9 cellular contexts compared by ENCODE assay signal in the genomic region with DNA sequence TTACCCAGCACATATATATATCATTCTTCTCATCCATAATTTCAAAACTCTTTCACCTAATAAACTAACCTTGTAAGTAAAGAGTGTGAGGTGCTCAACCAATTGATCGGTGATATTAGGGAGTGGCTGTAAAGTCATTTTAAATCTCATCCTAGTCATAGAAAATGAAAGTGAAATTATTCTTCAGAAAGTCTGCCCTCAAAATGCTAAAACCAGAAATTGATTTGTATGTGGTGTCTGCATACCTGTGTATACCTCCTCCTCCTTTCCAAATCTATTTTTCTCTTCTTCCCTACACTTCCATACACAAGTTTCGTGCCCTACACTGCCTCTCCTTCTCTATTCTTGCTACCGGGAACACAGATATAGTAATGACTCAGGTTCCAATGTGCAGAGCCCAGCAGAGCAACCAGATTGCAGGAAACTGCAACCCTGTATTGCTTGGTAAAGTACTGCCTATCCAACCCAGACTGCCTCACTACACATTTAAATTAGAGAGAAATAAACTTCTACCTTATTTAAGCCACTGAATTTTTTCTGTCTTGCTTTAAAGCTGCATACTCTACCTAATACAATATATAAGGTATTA. TPM values are rescaled to one million over a fixed set of nuclear protein-coding genes. Genes with fewer than 3 reads are reported as not detected.
DNase-seq lines count a peak whose midpoint lies in the region; ATAC-seq and TF ChIP-seq lines count a peak whose summit lies in the region.
"Had no signal": no experiment of that assay in that cellular context is flagged by ENCODE, and none has a peak within 500 bp of the region (broad histone marks: within the 10 kb centered on the region; RNA-seq: fewer than 3 reads in every experiment).

No MANE protein-coding gene starts in this region.

- no peak overlapping the region for H3K27ac Mint-ChIP-seq in Caco-2 (ENCODE audit: unreplicated experiment)

- peaks cover 13% of the 10 kb centered on the region for H3K4me1 Mint-ChIP-seq in Caco-2 (ENCODE audit: low read depth, unreplicated experiment)

- no peak for TF ChIP-seq CTCF in Caco-2 (IDR thresholded peaks at IDR 0.05; ENCODE audit: insufficient read depth in 1 of 2, low read depth in 1 of 2, low read length in 1 of 2, severe bottlenecking in 1 of 2, unreplicated experiment in 1 of 2)
- no peak for TF ChIP-seq CTCF in hepatocyte (IDR thresholded peaks at IDR 0.05; ENCODE audit: poor library complexity)
- no peak for TF ChIP-seq CTCF in sigmoid colon (IDR thresholded peaks at IDR 0.05)

- CTCF ChIA-PET in Caco-2 (lab: Charles Lee) = no interaction called here

- peak overlapping the region; percentile 38 for H3K27ac ChIP-seq in KOPT-K1 (ENCODE audit: low read depth, low read length, poor library complexity, severe bottlenecking)
- no peak overlapping the region for H3K27ac ChIP-seq in hepatocyte
- H3K27ac ChIP-seq in sigmoid colon = no peak overlapping the region
- H3K27ac ChIP-seq: SJSA1 had no signal

- no peaks in the 10 kb centered on the region for H3K36me3 Mint-ChIP-seq in Caco-2 (ENCODE audit: insufficient read depth, unreplicated experiment)

- H3K9me3 ChIP-seq in Caco-2 (no peaks in the 10 kb centered on the region), KOPT-K1 (ENCODE audit: insufficient read depth, low read length, poor library complexity, severe bottlenecking) (no peaks in the 10 kb centered on the region), hepatocyte (ENCODE audit: low read depth) (no peaks in the 10 kb centered on the region), sigmoid colon (no peaks in the 10 kb centered on the region)
- H3K9me3 ChIP-seq: SJSA1 had no signal

- H3K9me2 ChIP-seq in hepatocyte (replicated peaks; ENCODE audit: insufficient read depth) = no peaks in the 10 kb centered on the region

- H3K9me3 Mint-ChIP-seq in Caco-2 (ENCODE audit: unreplicated experiment) = no peaks in the 10 kb centered on the region

- 95% methylated on average over 3 of the region's 3 CpGs for WGBS in hepatocyte (ENCODE audit: low lambda C conversion rate, missing lambda C conversion rate)
- WGBS in sigmoid colon, 2 donors = 27 to 52% methylated on average over 3 of the region's 3 CpGs

- no peaks in the 10 kb centered on the region for H3K79me2 ChIP-seq in hepatocyte

- POLR2A ChIA-PET in Caco-2 (lab: Charles Lee) = no interaction called here

- H3K36me3 ChIP-seq in Caco-2 (ENCODE audit: control insufficient read depth, insufficient read depth, low read length) (no peaks in the 10 kb centered on the region), KOPT-K1 (ENCODE audit: insufficient read depth, low read length) (no peaks in the 10 kb centered on the region), hepatocyte (replicated peaks; ENCODE audit: insufficient read depth, low read depth) (no peaks in the 10 kb centered on the region), sigmoid colon (no peaks in the 10 kb centered on the region)
- H3K36me3 ChIP-seq: SJSA1 had no signal

- H3K4me3 Mint-ChIP-seq in Caco-2 (ENCODE audit: unreplicated experiment) = peak overlapping the region; percentile 52

- no TSS peak for BruUV-seq in Caco-2 (replicated peaks; lab: Mats Ljungman, UMichigan)

- no peak overlapping the region for H3K4me2 ChIP-seq in hepatocyte

- intact Hi-C loops in Caco-2 (cut with micrococcal nuclease; ENCODE audit: unreplicated experiment) (no loop called here), sigmoid colon (cut with DNase I) (loop anchor here (10.0 kb wide), 2 partner anchors 225 to 675 kb away; partner anchors contain the start of gene SATB1)

- H3K4me1 ChIP-seq in Caco-2 = no peaks in the 10 kb centered on the region
- no peaks in the 10 kb centered on the region for H3K4me1 ChIP-seq in hepatocyte (ENCODE audit: insufficient read depth)
- H3K4me1 ChIP-seq in sigmoid colon = no peaks in the 10 kb centered on the region
- H3K4me1 ChIP-seq: SJSA1 had no signal

- H4K20me1 ChIP-seq in hepatocyte (ENCODE audit: insufficient read depth, poor library complexity, severe bottlenecking) = no peaks in the 10 kb centered on the region

- H3K27me3 Mint-ChIP-seq in Caco-2 (ENCODE audit: insufficient read depth, unreplicated experiment) = no peaks in the 10 kb centered on the region

- peak; percentile 22 for ATAC-seq in GM21390 (IDR thresholded peaks at IDR 0.05; ENCODE audit: unreplicated experiment)

- H2AFZ ChIP-seq in hepatocyte = no peak overlapping the region

- no peak for DNase-seq in Caco-2
- peak; percentile 14 for DNase-seq in hepatocyte (ENCODE audit: low spot score)
- no peak for DNase-seq in DMS 273 treated with DMSO at 0.1 percent for 48 hours (lab: John Stamatoyannopoulos, UW)
- no peak for DNase-seq in stimulated activated CD8-positive, alpha-beta memory T cell treated with anti-CD3 and anti-CD28 coated beads, Interleukin-4, amount 100 ng/mL, for 48 hours
- DNase-seq in NCI-H2029 treated with DMSO at 0.1 percent for 48 hours (lab: John Stamatoyannopoulos, UW) = no peak
- no peak for DNase-seq in sigmoid colon

- no peak overlapping the region for H3K4me3 ChIP-seq in Caco-2 (ENCODE audit: low read depth, low read length)
- no peak overlapping the region for H3K4me3 ChIP-seq in hepatocyte
- H3K4me3 ChIP-seq in sigmoid colon = no peak overlapping the region
- H3K4me3 ChIP-seq: SJSA1 had no signal

- no peaks in the 10 kb centered on the region for H3K27me3 ChIP-seq in Caco-2 (replicated peaks; ENCODE audit: control insufficient read depth, insufficient read depth, low read length)
- H3K27me3 ChIP-seq in hepatocyte = no peaks in the 10 kb centered on the region
- no peaks in the 10 kb centered on the region for H3K27me3 ChIP-seq in sigmoid colon
- H3K27me3 ChIP-seq: SJSA1 had no signal

- no peak for TF ChIP-seq POLR2A in sigmoid colon (IDR thresholded peaks at IDR 0.05)

- TF ChIP-seq EP300 in sigmoid colon (IDR thresholded peaks at IDR 0.05) = no peak

RNA-seq across cellular contexts. Expression of gene TBC1D5, which starts 7.4 kb away (rescaled TPM):
- 36.4 and 36.5 TPM in 2 replicates for total RNA-seq in Caco-2 (2022)
- total RNA-seq in hepatocyte = 64.2 and 68.3 TPM in 2 replicates
- polyA plus RNA-seq in hepatocyte = 12.9 and 17.0 TPM in 2 replicates
- 10 to 100 TPM; 43.7 to 82.3 (median 50.8) TPM for total RNA-seq in sigmoid colon
- 10 to 100 TPM in 1 of 3 donors, 1 to 10 TPM in 2; 7.2 to 18.9 (median 9.0) TPM for polyA plus RNA-seq in sigmoid colon
